7 cellular contexts compared by ENCODE assay signal in the genomic region with DNA sequence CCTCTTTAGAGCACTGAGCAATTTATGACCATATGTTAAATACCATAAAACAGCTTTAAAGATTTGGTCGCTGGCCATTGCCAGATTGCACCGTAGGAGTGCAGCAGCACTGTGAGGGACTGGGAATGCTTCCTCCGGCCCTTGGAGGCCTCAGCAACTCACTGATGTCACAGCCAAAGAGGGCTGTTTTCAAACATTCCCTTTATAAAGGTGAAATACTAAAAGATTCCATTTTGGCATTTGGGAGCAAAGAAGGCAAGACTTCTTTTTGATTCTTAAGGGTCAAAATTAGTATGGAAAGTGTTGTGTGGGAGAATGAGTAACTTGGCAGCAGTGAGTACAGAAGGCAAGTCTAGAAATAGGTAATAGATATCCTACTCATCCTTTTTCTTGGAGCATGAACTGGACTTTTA.
DNase-seq lines count a peak whose midpoint lies in the region; ATAC-seq and TF ChIP-seq lines count a peak whose summit lies in the region.

No MANE protein-coding gene starts in this region.

- no peak for TF ChIP-seq EP300 in stomach (IDR thresholded peaks at IDR 0.05)

- no peaks in the 10 kb centered on the region for H3K27me3 ChIP-seq in heart right ventricle
- no peaks in the 10 kb centered on the region for H3K27me3 ChIP-seq in stomach

- CTCF ChIA-PET in activated CD4-positive, alpha-beta memory T cell treated with anti-CD3 and anti-CD28 coated beads, Interleukin-2, amount 10 ng/mL, durations not matched to agents 7 days and 5 days (lab: Charles Lee) = interaction anchor here (0.7 to 1.4 kb wide), 3 partner anchors 12 to 641 kb away, joined by 3 read pairs; no protein-coding TSS in a partner anchor

- ATAC-seq in heart right ventricle (peak in 4 of 8 donors; percentile 29 to 55 (median 36)), GM18502 (IDR thresholded peaks at IDR 0.05; ENCODE audit: poor library complexity, unreplicated experiment) (no peak)

- WGBS in heart right ventricle, 2 donors = 50 to 54% methylated on average over 3 of the region's 3 CpGs
- 54 to 97% (median 72%) methylated on average over 3 of the region's 3 CpGs for WGBS in stomach, 5 donors

- peak overlapping the region; percentile 84 for H3K27ac Mint-ChIP-seq in activated CD4-positive, alpha-beta memory T cell treated with anti-CD3 and anti-CD28 coated beads, Interleukin-2, amount 10 ng/mL, durations not matched to agents 7 days and 5 days

- peaks cover 82% of the 10 kb centered on the region for H3K4me1 Mint-ChIP-seq in activated CD4-positive, alpha-beta memory T cell treated with anti-CD3 and anti-CD28 coated beads, Interleukin-2, amount 10 ng/mL, durations not matched to agents 7 days and 5 days

- peaks cover 12% of the 10 kb centered on the region for H3K9me3 Mint-ChIP-seq in activated CD4-positive, alpha-beta memory T cell treated with anti-CD3 and anti-CD28 coated beads, Interleukin-2, amount 10 ng/mL, durations not matched to agents 7 days and 5 days

- POLR2A ChIA-PET in activated CD4-positive, alpha-beta memory T cell treated with anti-CD3 and anti-CD28 coated beads, Interleukin-2, amount 10 ng/mL, durations not matched to agents 7 days and 5 days (lab: Charles Lee) = interaction anchor here (0.7 to 1.4 kb wide), 5 partner anchors 9 to 457 kb away, joined by 3 to 5 read pairs (median 3); a partner anchor contains a TSS

- H3K9me3 ChIP-seq in heart right ventricle (peaks cover 0 to 10% (median 0%) of the 10 kb centered on the region in 11 donors), stomach (no peaks in the 10 kb centered on the region)

- H3K27ac ChIP-seq in heart right ventricle = peak overlapping the region in 8 of 10 donors; percentile 26 to 85 (median 72)
- H3K27ac ChIP-seq in stomach = peak overlapping the region in 4 of 5 donors; percentile 16 to 64 (median 60)

- H3K36me3 ChIP-seq in heart right ventricle (no peaks in the 10 kb centered on the region), stomach (no peaks in the 10 kb centered on the region)

- TF ChIP-seq CTCF in heart right ventricle (IDR thresholded peaks at IDR 0.05) (no peak), stomach (IDR thresholded peaks at IDR 0.05) (no peak)

- H3K36me3 Mint-ChIP-seq in activated CD4-positive, alpha-beta memory T cell treated with anti-CD3 and anti-CD28 coated beads, Interleukin-2, amount 10 ng/mL, durations not matched to agents 7 days and 5 days (ENCODE audit: low read depth) = peaks cover 38% of the 10 kb centered on the region

- DNase-seq in HCEC 1CT (peak; percentile 55), heart right ventricle (no peak), stomach (no peak), NCI-H2029 (lab: John Stamatoyannopoulos, UW) (no peak), DMS153 (lab: John Stamatoyannopoulos, UW) (no peak)
- DNase-seq in activated CD4-positive, alpha-beta memory T cell treated with anti-CD3 and anti-CD28 coated beads, Interleukin-2, amount 10 ng/mL, durations not matched to agents 7 days and 5 days = no peak

- TF ChIP-seq POLR2A in stomach (IDR thresholded peaks at IDR 0.05) = no peak

- intact Hi-C loops in heart right ventricle (cut with DNase I) = loop anchor here in 4 of 10 donors (2.0 to 10.0 kb wide), 3 partner anchors 62 to 441 kb away; a partner anchor contains a TSS
- intact Hi-C loops in stomach (cut with DNase I; ENCODE audit: low total_unique reads) = no loop called here

- H3K4me3 ChIP-seq in heart right ventricle (no peak overlapping the region), stomach (no peak overlapping the region)

- no peaks in the 10 kb centered on the region for H3K27me3 Mint-ChIP-seq in activated CD4-positive, alpha-beta memory T cell treated with anti-CD3 and anti-CD28 coated beads, Interleukin-2, amount 10 ng/mL, durations not matched to agents 7 days and 5 days

- H3K4me3 Mint-ChIP-seq in activated CD4-positive, alpha-beta memory T cell treated with anti-CD3 and anti-CD28 coated beads, Interleukin-2, amount 10 ng/mL, durations not matched to agents 7 days and 5 days = no peak overlapping the region

- H3K4me1 ChIP-seq in heart right ventricle (peaks cover 3 to 87% (median 51%) of the 10 kb centered on the region in 9 donors), stomach (peaks cover 3 to 51% (median 22%) of the 10 kb centered on the region in 4 donors)
